25 cellular contexts compared by ENCODE assay signal in genomic region chr20:2136275-2136674, GRCh38. TPM values are rescaled to one million over a fixed set of nuclear protein-coding genes. Genes with fewer than 3 reads are reported as not detected.
DNase-seq lines count a peak whose midpoint lies in the region; ATAC-seq and TF ChIP-seq lines count a peak whose summit lies in the region.
"Had no signal": no experiment of that assay in that cellular context is flagged by ENCODE, and none has a peak within 500 bp of the region (broad histone marks: within the 10 kb centered on the region; RNA-seq: fewer than 3 reads in every experiment).

No MANE protein-coding gene starts in this region.

- H3K27me3 ChIP-seq in heart right ventricle: no peaks in the 10 kb centered on the region
- H3K27me3 ChIP-seq: spleen, upper lobe of left lung had no signal

- no peaks in the 10 kb centered on the region for H3K9me3 ChIP-seq in heart right ventricle
- H3K9me3 ChIP-seq: spleen, upper lobe of left lung had no signal

- ATAC-seq in heart right ventricle (no peak), GM19324 (IDR thresholded peaks at IDR 0.05; ENCODE audit: low FRiP score, unreplicated experiment) (no peak), HG02610 (IDR thresholded peaks at IDR 0.05; ENCODE audit: unreplicated experiment) (no peak)
- ATAC-seq: activated naive CD4-positive, alpha-beta T cell treated with anti-CD3 and anti-CD28 coated beads, Interleukin-2, amount 50 U/mL, for 72 hours; GM23338 had no signal

- no peak for TF ChIP-seq CTCF in heart right ventricle (IDR thresholded peaks at IDR 0.05)
- TF ChIP-seq CTCF in type B pancreatic cell (conservative IDR thresholded peaks at IDR 0.05): no peak

- intact Hi-C loops in heart right ventricle (cut with DNase I) (no loop called here), cardiac septum (cut with DNase I) (loop anchor here (10.0 kb wide), 1 partner anchor 321 kb away; no protein-coding TSS in a partner anchor)

- no peak overlapping the region for H3K4me3 ChIP-seq in heart right ventricle
- H3K4me3 ChIP-seq: GM23338, spleen, upper lobe of left lung had no signal

- H3K4me1 ChIP-seq in heart right ventricle: peaks cover 37 to 99% (median 89%) of the 10 kb centered on the region in 9 donors

- no peaks in the 10 kb centered on the region for H3K27me3 Mint-ChIP-seq in type B pancreatic cell

- no peaks in the 10 kb centered on the region for H3K9me3 Mint-ChIP-seq in type B pancreatic cell
- H3K9me3 Mint-ChIP-seq: activated naive CD4-positive, alpha-beta T cell treated with anti-CD3 and anti-CD28 coated beads, Interleukin-2, amount 50 U/mL, for 72 hours; activated T-helper 2 cell treated with anti-CD3 and anti-CD28 coated beads, Interferon-gamma antibody, Interleukin-2, Interleukin-4, amounts not matched to agents 10 μg/mL and 5 μg/mL and 100 μg/mL, durations not matched to agents 14 hours and 24 hours and 36 hours; GM23338; immature natural killer cell had no signal

- peak overlapping the region in 6 of 10 donors; percentile 2 to 58 (median 32) for H3K27ac ChIP-seq in heart right ventricle
- H3K27ac ChIP-seq: C4-2B, parathyroid adenoma, spleen, upper lobe of left lung had no signal

- DNase-seq in heart right ventricle (no peak), cardiac septum (ENCODE audit: low spot score) (no peak), NCI-H2029 treated with DMSO at 0.1 percent for 48 hours (lab: John Stamatoyannopoulos, UW) (peak; percentile 63), inferior parietal cortex (ENCODE audit: extremely low spot score) (peak; percentile 59), type B pancreatic cell (ENCODE audit: extremely low spot score, unreplicated experiment) (no peak), activated gamma-delta T cell (lab: John Stamatoyannopoulos, UW) (no peak)
- DNase-seq: activated CD4-positive, alpha-beta T cell treated with anti-CD3 and anti-CD28 coated beads for 4 hours; activated T-cell treated with anti-CD3 and anti-CD28 coated beads for 4 hours; effector CD4-positive, alpha-beta T cell; GF-D8; immature natural killer cell; mesenchymal stem cell; NCI-H1694; NCI-H524 treated with DMSO at 0.1 percent for 48 hours; SIG-M5; stimulated activated CD4-positive, alpha-beta T cell treated with anti-CD3 and anti-CD28 coated beads, Interleukin-2, amount 100 ng/mL, for 24 hours; upper lobe of left lung had no signal

- no peaks in the 10 kb centered on the region for H3K36me3 Mint-ChIP-seq in type B pancreatic cell
- H3K36me3 Mint-ChIP-seq: activated naive CD4-positive, alpha-beta T cell treated with anti-CD3 and anti-CD28 coated beads, Interleukin-2, amount 50 U/mL, for 72 hours had no signal

- peaks cover 37% of the 10 kb centered on the region for H3K4me1 Mint-ChIP-seq in type B pancreatic cell (ENCODE audit: unreplicated experiment)

- no peak overlapping the region for H3K4me3 Mint-ChIP-seq in type B pancreatic cell
- H3K4me3 Mint-ChIP-seq: GM23338, immature natural killer cell had no signal

- peak overlapping the region; percentile 27 for H3K27ac Mint-ChIP-seq in type B pancreatic cell
- H3K27ac Mint-ChIP-seq: activated naive CD4-positive, alpha-beta T cell treated with anti-CD3 and anti-CD28 coated beads, Interleukin-2, amount 50 U/mL, for 72 hours; activated T-helper 2 cell treated with anti-CD3 and anti-CD28 coated beads, Interferon-gamma antibody, Interleukin-2, Interleukin-4, amounts not matched to agents 10 μg/mL and 5 μg/mL and 100 μg/mL, durations not matched to agents 14 hours and 24 hours and 36 hours; GM23338; immature natural killer cell had no signal

- H3K36me3 ChIP-seq in heart right ventricle: no peaks in the 10 kb centered on the region
- H3K36me3 ChIP-seq: upper lobe of left lung had no signal

- 41 to 56% methylated on average over 4 of the region's 4 CpGs for WGBS in heart right ventricle, 2 donors

RNA-seq across cellular contexts. Expression of gene STK35, which starts 34.6 kb away (rescaled TPM):
- total RNA-seq in heart right ventricle (10 to 100 TPM; 10.7 to 17.2 (median 13.9) TPM), cardiac septum (18.2 TPM), type B pancreatic cell (ENCODE audit: low replicate concordance) (28.3 and 28.9 TPM in 2 replicates)
- polyA plus RNA-seq in heart right ventricle: 1 to 10 TPM; 5.4 to 5.6 TPM

Comparison
In these comparisons a context has a peak if more than half of its experiments do, and no peak if none do; other contexts are left out.
1. DNase-seq: peak in NCI-H2029 treated with DMSO at 0.1 percent for 48 hours (single experiment) and inferior parietal cortex (single experiment); none in heart right ventricle (0 of 2), cardiac septum (single experiment), type B pancreatic cell (single experiment) and activated gamma-delta T cell (single experiment).